27 cellular contexts compared by ENCODE assay signal in the genomic region with DNA sequence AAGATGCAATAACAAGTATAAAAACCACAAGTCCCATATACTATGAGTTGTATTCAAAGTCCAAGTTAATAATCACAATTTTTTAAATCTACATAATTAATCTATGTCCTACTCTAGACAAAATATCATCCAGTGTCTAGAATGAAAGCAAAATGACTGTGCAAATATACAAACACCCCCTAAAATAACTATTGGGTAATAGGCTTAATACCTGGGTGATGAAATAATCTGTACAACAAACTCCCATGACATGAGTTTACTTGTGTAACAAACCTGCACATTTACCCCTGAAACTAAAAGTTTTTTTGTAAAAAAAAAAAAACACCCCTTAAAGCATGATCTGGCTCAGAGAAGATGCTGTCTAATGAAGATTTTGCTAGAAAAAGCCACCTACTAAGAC. TPM values are rescaled to one million over a fixed set of nuclear protein-coding genes. Genes with fewer than 3 reads are reported as not detected.
A peak's percentile ranks its signal among the peaks of the same experiment; 100 is the strongest.
DNase-seq lines count a peak whose midpoint lies in the region; ATAC-seq, FAIRE-seq and TF ChIP-seq lines count a peak whose summit lies in the region.
"Had no signal": no experiment of that assay in that cellular context is flagged by ENCODE, and none has a peak within 500 bp of the region (broad histone marks: within the 10 kb centered on the region; RNA-seq: fewer than 3 reads in every experiment).

No MANE protein-coding gene starts in this region.

- TF ChIP-seq POLR2A in K562 (conservative IDR thresholded peaks at IDR 0.05), result no peak

- H3K4me3 Mint-ChIP-seq in activated CD4-positive, alpha-beta T cell treated with anti-CD3 and anti-CD28 coated beads for 36 hours, result no peak overlapping the region
- H3K4me3 Mint-ChIP-seq: CD14-positive monocyte; CD4-positive, alpha-beta T cell; CD8-positive, alpha-beta memory T cell; HFFc6 had no signal

- H3K9ac ChIP-seq in K562 (ENCODE audit: insufficient read depth in 1 of 2, low read depth in 2 of 2, low read length in 2 of 2), result no peak overlapping the region
- H3K9ac ChIP-seq: BLaER1 treated with 17β-estradiol and CSF1 and Interleukin-3, amounts not matched to agents 10 nM and 100 nM had no signal

- peak overlapping the region; percentile 10 for H3K27ac Mint-ChIP-seq in activated CD4-positive, alpha-beta T cell treated with anti-CD3 and anti-CD28 coated beads for 36 hours
- H3K27ac Mint-ChIP-seq: CD4-positive, alpha-beta T cell; CD8-positive, alpha-beta memory T cell; HFFc6 had no signal

- no peak overlapping the region for H3K4me3 ChIP-seq in K562
- no peak overlapping the region for H3K4me3 ChIP-seq in fibroblast of villous mesenchyme (ENCODE audit: low read depth, low read length)
- H3K4me3 ChIP-seq in right cardiac atrium (ENCODE audit: low read length), result no peak overlapping the region
- H3K4me3 ChIP-seq: A549; BLaER1 treated with 17β-estradiol and CSF1 and Interleukin-3, amounts not matched to agents 10 nM and 100 nM; GM12878; HAP-1 had no signal

- TF ChIP-seq EP300 in K562 (IDR thresholded peaks at IDR 0.05; ENCODE audit: low read length), result no peak

- H3K4me1 ChIP-seq in K562 (replicated peaks in 1 of 2; ENCODE audit: control insufficient read depth in 2 of 2, insufficient read depth in 2 of 2, low read length in 2 of 2), result no peaks in the 10 kb centered on the region
- no peaks in the 10 kb centered on the region for H3K4me1 ChIP-seq in right cardiac atrium (ENCODE audit: control insufficient read depth, insufficient read depth, low read length)
- H3K4me1 ChIP-seq: A549; BE2C; BLaER1 treated with 17β-estradiol and CSF1 and Interleukin-3, amounts not matched to agents 10 nM and 100 nM; HAP-1 had no signal

- no TSS peak for BruUV-seq in K562 (replicated peaks; lab: Mats Ljungman, UMichigan)

- no peak for DNase-seq in activated CD4-positive, alpha-beta T cell treated with anti-CD3 and anti-CD28 coated beads for 36 hours
- DNase-seq in activated CD4-positive, alpha-beta T cell treated with anti-CD3 and anti-CD28 coated beads, Interleukin-2, amount 50 U/mL, for 4 hours, result no peak
- DNase-seq in K562 (ENCODE audit: extremely low read depth in 1 of 4, low spot score in 3 of 4) (no peak), fibroblast of villous mesenchyme (ENCODE audit: low read depth) (peak; percentile 10), GM19238 (ENCODE audit: insufficient read length, low spot score) (no peak), right cardiac atrium (no peak)
- DNase-seq: ACHN; AML-193; BE2C; CD4-positive, alpha-beta T cell; CD8-positive, alpha-beta memory T cell; DMS 273 treated with DMSO at 0.1 percent for 48 hours; DMS79; EL; GDM1; GOT3; HFFc6 had no signal

- CTCF ChIA-PET in activated CD4-positive, alpha-beta T cell treated with anti-CD3 and anti-CD28 coated beads for 36 hours (lab: Charles Lee), result no interaction called here
- CTCF ChIA-PET in K562 (lab: Yijun Ruan, JAX; ENCODE audit: low intra/inter-chr PET ratio), result no interaction called here

- peaks cover 15% of the 10 kb centered on the region for H3K4me1 Mint-ChIP-seq in activated CD4-positive, alpha-beta T cell treated with anti-CD3 and anti-CD28 coated beads for 36 hours
- H3K4me1 Mint-ChIP-seq: CD14-positive monocyte; CD8-positive, alpha-beta memory T cell had no signal

- H3K9me3 ChIP-seq in K562 (replicated peaks; ENCODE audit: control insufficient read depth, insufficient read depth, low read depth, low read length), result no peaks in the 10 kb centered on the region
- no peaks in the 10 kb centered on the region for H3K9me3 ChIP-seq in right cardiac atrium (ENCODE audit: control insufficient read depth, low read length)
- H3K9me3 ChIP-seq: A549; BE2C; BLaER1 treated with 17β-estradiol and CSF1 and Interleukin-3, amounts not matched to agents 10 nM and 100 nM; HAP-1 had no signal

- H3K9me1 ChIP-seq in K562 (ENCODE audit: control insufficient read depth, insufficient read depth, low read length), result no peaks in the 10 kb centered on the region

- no peak overlapping the region for H2AFZ ChIP-seq in K562 (ENCODE audit: low read depth, low read length)

- H3K27me3 ChIP-seq in K562 (ENCODE audit: control insufficient read depth in 2 of 2, insufficient read depth in 2 of 2, low read length in 2 of 2) (no peaks in the 10 kb centered on the region), right cardiac atrium (ENCODE audit: control insufficient read depth, insufficient read depth) (no peaks in the 10 kb centered on the region)
- H3K27me3 ChIP-seq: BLaER1 treated with 17β-estradiol and CSF1 and Interleukin-3, amounts not matched to agents 10 nM and 100 nM had no signal

- no peaks in the 10 kb centered on the region for H3K27me3 Mint-ChIP-seq in activated CD4-positive, alpha-beta T cell treated with anti-CD3 and anti-CD28 coated beads for 36 hours
- H3K27me3 Mint-ChIP-seq: CD4-positive, alpha-beta T cell; CD8-positive, alpha-beta memory T cell had no signal

- no peaks in the 10 kb centered on the region for H3K36me3 ChIP-seq in K562 (ENCODE audit: control insufficient read depth, insufficient read depth, low read length)
- H3K36me3 ChIP-seq: BE2C; BLaER1 treated with 17β-estradiol and CSF1 and Interleukin-3, amounts not matched to agents 10 nM and 100 nM; HAP-1 had no signal

- no peaks in the 10 kb centered on the region for H3K9me3 Mint-ChIP-seq in activated CD4-positive, alpha-beta T cell treated with anti-CD3 and anti-CD28 coated beads for 36 hours (ENCODE audit: low read depth)
- H3K9me3 Mint-ChIP-seq: CD14-positive monocyte; CD4-positive, alpha-beta T cell; CD8-positive, alpha-beta memory T cell; HFFc6 had no signal

- no peak for TF ChIP-seq CTCF in K562 (IDR thresholded peaks at IDR 0.05 in 2 of 3, conservative IDR thresholded peaks at IDR 0.05 in 1 of 3; ENCODE audit: insufficient read depth in 2 of 3, low read depth in 1 of 3, low read length in 3 of 3)
- TF ChIP-seq CTCF in fibroblast of villous mesenchyme (IDR thresholded peaks at IDR 0.05; ENCODE audit: insufficient read depth, low read depth, low read length), result no peak

- no peak for ATAC-seq in activated CD4-positive, alpha-beta T cell treated with anti-CD3 and anti-CD28 coated beads for 36 hours
- ATAC-seq in K562 (no peak), right cardiac atrium (no peak), HG02678 (IDR thresholded peaks at IDR 0.05; ENCODE audit: unreplicated experiment) (no peak)
- ATAC-seq: A549, GM12878 had no signal

- H3K4me2 ChIP-seq in K562 (ENCODE audit: insufficient read depth, low read length), result no peak overlapping the region
- H3K4me2 ChIP-seq: A549; BLaER1 treated with 17β-estradiol and CSF1 and Interleukin-3, amounts not matched to agents 10 nM and 100 nM had no signal

- intact Hi-C loops in activated CD4-positive, alpha-beta T cell treated with anti-CD3 and anti-CD28 coated beads for 36 hours (cut with DNase I, micrococcal nuclease), result no loop called here
- intact Hi-C loops in K562 (cut with micrococcal nuclease), result no loop called here
- intact Hi-C loops in right cardiac atrium (cut with DNase I), result no loop called here

- no peaks in the 10 kb centered on the region for H4K20me1 ChIP-seq in K562 (replicated peaks; ENCODE audit: control insufficient read depth, insufficient read depth, low read length)
- H4K20me1 ChIP-seq: BLaER1 treated with 17β-estradiol and CSF1 and Interleukin-3, amounts not matched to agents 10 nM and 100 nM had no signal

- no peaks in the 10 kb centered on the region for H3K79me2 ChIP-seq in K562 (ENCODE audit: control insufficient read depth, insufficient read depth, low read length)

- in situ Hi-C loops in K562 (cut with MboI), result no loop called here

- H3K36me3 Mint-ChIP-seq in activated CD4-positive, alpha-beta T cell treated with anti-CD3 and anti-CD28 coated beads for 36 hours (ENCODE audit: low read depth), result no peaks in the 10 kb centered on the region
- H3K36me3 Mint-ChIP-seq: CD14-positive monocyte had no signal

- TF ChIP-seq RAD21 in K562 (CRISPR knock-in tag; conservative IDR thresholded peaks at IDR 0.05 in 1 of 2, IDR thresholded peaks at IDR 0.05 in 1 of 2), result no peak

- POLR2A ChIA-PET in activated CD4-positive, alpha-beta T cell treated with anti-CD3 and anti-CD28 coated beads for 36 hours (lab: Charles Lee), result no interaction called here
- POLR2A ChIA-PET in K562 (lab: Yijun Ruan, JAX), result no interaction called here

- H3K27ac ChIP-seq in K562 (ENCODE audit: extremely low read depth, low read depth, low read length) (no peak overlapping the region), right cardiac atrium (ENCODE audit: low read length) (no peak overlapping the region)
- H3K27ac ChIP-seq: 22Rv1; A549; BLaER1 treated with 17β-estradiol and CSF1 and Interleukin-3, amounts not matched to agents 10 nM and 100 nM had no signal

- peak; percentile 30 for FAIRE-seq in A204.1 (lab: Jason Lieb, UNC)
- no peak for FAIRE-seq in K562 (lab: Jason Lieb, UNC)
- FAIRE-seq: D721Med, GM12878, H54 had no signal

RNA-seq across cellular contexts. Expression of gene TAS2R42, which starts 4.2 kb away (rescaled TPM):
- not detected for total RNA-seq in activated CD4-positive, alpha-beta T cell treated with anti-CD3 and anti-CD28 coated beads for 36 hours
- not detected in 2 replicates for total RNA-seq in K562 (2011; cell fraction: chromatin; rRNA removed; ENCODE audit: low replicate concordance)
- not detected in 2 replicates for total RNA-seq in K562 (2011; cell fraction: nucleolus; rRNA removed)
- total RNA-seq in K562 (2011; cell fraction: nucleoplasm; rRNA removed), result not detected in 2 replicates
- total RNA-seq in K562 (2014; rRNA removed) (not detected in 2 replicates), K562 (2014; rRNA removed; fragmentation: Illumina TruSeq; extraction: Trizol) (not detected in 2 replicates), K562 (2015; rRNA removed; fragmentation: Illumina TruSeq; extraction: Trizol) (not detected in 2 replicates), K562 (2021) (not detected in 2 replicates), fibroblast of villous mesenchyme (not detected in 2 replicates), right cardiac atrium (not detected)
- polyA plus RNA-seq in K562 (2011; rRNA removed) (not detected in 2 replicates), K562 (2014; fragmentation: Illumina TruSeq; extraction: Trizol) (not detected in 2 replicates), K562 (2014; fragmentation: Nextera tagmentation; extraction: Ambion mirVana) (not detected), K562 (2014; rRNA removed) (not detected in 2 replicates), right cardiac atrium (not detected)
- polyA plus RNA-seq in K562 (2011; cell fraction: cytosol; rRNA removed), result not detected in 2 replicates
- polyA plus RNA-seq in K562 (2011; cell fraction: nucleus; rRNA removed), result not detected in 2 replicates
- not detected in 2 replicates for polyA plus RNA-seq in K562 (2012)
- not detected in 2 replicates for polyA minus RNA-seq in K562 (2011; rRNA and poly(A)+ RNA removed)
- polyA minus RNA-seq in K562 (2011; cell fraction: cytosol; rRNA and poly(A)+ RNA removed), result not detected in 2 replicates
- polyA minus RNA-seq in K562 (2011; cell fraction: nucleus; rRNA and poly(A)+ RNA removed), result not detected in 2 replicates
- total RNA-seq: CD4-positive, alpha-beta T cell; CD8-positive, alpha-beta memory T cell; GM12878; HFFc6 had no signal
- polyA plus RNA-seq: A549; CD14-positive monocyte; CD8-positive, alpha-beta memory T cell; GM12878 had no signal

RNA-seq across cellular contexts. Expression of gene SMIM10L1, which starts 11.5 kb away (rescaled TPM):
- 1 to 10 TPM; 6.8 to 7.9 TPM for total RNA-seq in activated CD4-positive, alpha-beta T cell treated with anti-CD3 and anti-CD28 coated beads for 36 hours
- 1.3 and 4.2 TPM in 2 replicates for total RNA-seq in K562 (2011; cell fraction: chromatin; rRNA removed; ENCODE audit: low replicate concordance)
- total RNA-seq in K562 (2011; cell fraction: nucleolus; rRNA removed), result 1.2 and 1.8 TPM in 2 replicates
- 2.4 and 4.1 TPM in 2 replicates for total RNA-seq in K562 (2011; cell fraction: nucleoplasm; rRNA removed)
- total RNA-seq in K562 (2014; rRNA removed), result 8.8 and 9.7 TPM in 2 replicates
- 9.0 and 9.9 TPM in 2 replicates for total RNA-seq in K562 (2014; rRNA removed; fragmentation: Illumina TruSeq; extraction: Trizol)
- total RNA-seq in K562 (2015; rRNA removed; fragmentation: Illumina TruSeq; extraction: Trizol), result 10.1 and 10.3 TPM in 2 replicates
- 9.1 TPM in 2 replicates for total RNA-seq in K562 (2021)
- 3.6 and 4.7 TPM in 2 replicates for polyA plus RNA-seq in K562 (2011; rRNA removed)
- 2.4 and 5.5 TPM in 2 replicates for polyA plus RNA-seq in K562 (2011; cell fraction: cytosol; rRNA removed)
- polyA plus RNA-seq in K562 (2011; cell fraction: nucleus; rRNA removed), result 2.2 and 2.6 TPM in 2 replicates
- polyA plus RNA-seq in K562 (2012), result 10.3 and 12.8 TPM in 2 replicates
- 6.9 and 8.1 TPM in 2 replicates for polyA plus RNA-seq in K562 (2014; fragmentation: Illumina TruSeq; extraction: Trizol)
- 1 to 10 TPM; 3.0 TPM for polyA plus RNA-seq in K562 (2014; fragmentation: Nextera tagmentation; extraction: Ambion mirVana)
- polyA plus RNA-seq in K562 (2014; rRNA removed), result 11.6 and 12.1 TPM in 2 replicates
- 2.3 and 3.0 TPM in 2 replicates for polyA minus RNA-seq in K562 (2011; rRNA and poly(A)+ RNA removed)
- 2.0 and 3.1 TPM in 2 replicates for polyA minus RNA-seq in K562 (2011; cell fraction: cytosol; rRNA and poly(A)+ RNA removed)
- polyA minus RNA-seq in K562 (2011; cell fraction: nucleus; rRNA and poly(A)+ RNA removed), result 2.6 and 5.8 TPM in 2 replicates
- total RNA-seq in fibroblast of villous mesenchyme, result 7.3 and 7.4 TPM in 2 replicates
- total RNA-seq in right cardiac atrium, result 10 to 100 TPM; 13.1 to 18.4 (median 16.3) TPM
- polyA plus RNA-seq in right cardiac atrium, result 16.2 TPM

RNA-seq across cellular contexts. Expression of gene TAS2R30, which starts 48.1 kb away (rescaled TPM):
- total RNA-seq in activated CD4-positive, alpha-beta T cell treated with anti-CD3 and anti-CD28 coated beads for 36 hours, result 1 to 10 TPM in 1 of 2 experiments, under 1 TPM in 1; 0.87 to 1.4 TPM
- 10.5 and 47.4 TPM in 2 replicates for total RNA-seq in K562 (2011; cell fraction: chromatin; rRNA removed; ENCODE audit: low replicate concordance)
- 4.2 and 9.1 TPM in 2 replicates for total RNA-seq in K562 (2011; cell fraction: nucleolus; rRNA removed)
- 26.9 and 65.7 TPM in 2 replicates for total RNA-seq in K562 (2011; cell fraction: nucleoplasm; rRNA removed)
- total RNA-seq in K562 (2014; rRNA removed) (1.0 and 1.1 TPM in 2 replicates), K562 (2014; rRNA removed; fragmentation: Illumina TruSeq; extraction: Trizol) (4.0 and 4.9 TPM in 2 replicates), K562 (2015; rRNA removed; fragmentation: Illumina TruSeq; extraction: Trizol) (2.8 and 3.4 TPM in 2 replicates), K562 (2021) (0.87 and 0.93 TPM in 2 replicates), fibroblast of villous mesenchyme (7.4 and 9.1 TPM in 2 replicates), right cardiac atrium (1 to 10 TPM in 2 of 4 donors, under 1 TPM in 2; 0.80 to 1.6 (median 1.0) TPM)
- polyA plus RNA-seq in K562 (2011; rRNA removed) (0.14 and 0.39 TPM in 2 replicates), K562 (2014; fragmentation: Illumina TruSeq; extraction: Trizol) (not detected in 2 replicates), K562 (2014; fragmentation: Nextera tagmentation; extraction: Ambion mirVana) (under 1 TPM in 1 of 2 experiments, not detected in 1; 0.11 TPM), K562 (2014; rRNA removed) (not detected in 2 replicates), right cardiac atrium (0.25 TPM)
- polyA plus RNA-seq in K562 (2011; cell fraction: cytosol; rRNA removed), result not detected in 2 replicates
- polyA plus RNA-seq in K562 (2011; cell fraction: nucleus; rRNA removed), result 0.87 and 1.0 TPM in 2 replicates
- polyA plus RNA-seq in K562 (2012), result 0.05 TPM in 1 of 2 replicates, not detected in the other
- polyA minus RNA-seq in K562 (2011; rRNA and poly(A)+ RNA removed), result 10.9 and 14.6 TPM in 2 replicates
- not detected in 2 replicates for polyA minus RNA-seq in K562 (2011; cell fraction: cytosol; rRNA and poly(A)+ RNA removed)
- polyA minus RNA-seq in K562 (2011; cell fraction: nucleus; rRNA and poly(A)+ RNA removed), result 14.5 and 21.8 TPM in 2 replicates
- polyA plus RNA-seq: CD14-positive monocyte; CD8-positive, alpha-beta memory T cell had no signal
